ENCODE assay signal across 32 cellular contexts in the genomic region with DNA sequence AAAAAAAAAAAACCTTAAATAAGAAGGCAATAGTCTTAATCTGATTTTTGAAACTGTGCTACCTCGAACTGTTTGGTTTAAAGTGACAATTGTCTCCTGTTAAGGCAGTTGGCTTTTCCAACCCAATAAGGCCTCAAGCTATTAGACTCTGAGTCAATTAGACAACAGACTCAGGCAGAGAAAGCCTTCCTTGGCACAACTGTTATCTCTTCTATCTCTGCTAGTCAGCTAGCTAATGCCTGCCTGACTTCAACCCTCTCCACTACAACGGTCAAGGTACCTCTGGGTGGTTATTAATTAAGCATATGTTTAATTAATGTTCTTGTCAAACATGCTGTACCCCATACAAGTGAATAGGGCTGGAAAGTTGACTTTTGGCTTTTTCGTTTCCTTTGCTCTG.
"Had no signal": no experiment of that assay in that cellular context is flagged by ENCODE, and none has a peak within 500 bp of the region (broad histone marks: within the 10 kb centered on the region; RNA-seq: fewer than 3 reads in every experiment).

No MANE protein-coding gene starts in this region.

- H3K27me3 ChIP-seq: adrenal gland, brain microvascular endothelial cell, heart right ventricle, left lung, neutrophil, ovary, sigmoid colon, thyroid gland, upper lobe of left lung, vagina had no signal

- H3K9me3 Mint-ChIP-seq: activated CD4-positive, alpha-beta T cell treated with anti-CD3 and anti-CD28 coated beads, Interleukin-2, amount 10 ng/mL, durations not matched to agents 24 days and 14 days; activated naive CD4-positive, alpha-beta T cell treated with anti-CD3 and anti-CD28 coated beads for 36 hours; activated T-helper 1 cell treated with anti-CD3 and anti-CD28 coated beads, Interleukin-12 subunit alpha, Interleukin-12 subunit beta, Interleukin-2, Interleukin-4 antibody, amounts not matched to agents 30 ng/mL and 10 ng/mL and 1 ng/mL, durations not matched to agents 14 hours and 24 hours and 36 hours had no signal

- H3K36me3 ChIP-seq: adrenal gland, brain microvascular endothelial cell, heart right ventricle, left lung, lower lobe of right lung, neutrophil, ovary, sigmoid colon, thyroid gland, upper lobe of left lung, vagina had no signal

- H3K4me1 ChIP-seq: adrenal gland, heart right ventricle, left lung, lower lobe of right lung, psoas muscle, sigmoid colon, thyroid gland, upper lobe of left lung, vagina had no signal

- H3K4me1 Mint-ChIP-seq: activated CD4-positive, alpha-beta T cell treated with anti-CD3 and anti-CD28 coated beads, Interleukin-2, amount 10 ng/mL, durations not matched to agents 24 days and 14 days; activated naive CD8-positive, alpha-beta T cell treated with anti-CD3 and anti-CD28 coated beads for 36 hours; stimulated activated effector memory CD8-positive, alpha-beta T cell treated with anti-CD3 and anti-CD28 coated beads, Interleukin-12 subunit alpha, Interleukin-12 subunit beta, amount 100 ng/mL, for 72 hours had no signal

- H3K36me3 Mint-ChIP-seq: activated CD4-positive, alpha-beta memory T cell treated with anti-CD3 and anti-CD28 coated beads for 36 hours; activated naive CD8-positive, alpha-beta T cell treated with anti-CD3 and anti-CD28 coated beads for 36 hours; stimulated activated effector memory CD8-positive, alpha-beta T cell treated with anti-CD3 and anti-CD28 coated beads, Interleukin-12 subunit alpha, Interleukin-12 subunit beta, amount 100 ng/mL, for 72 hours had no signal

- H3K27ac ChIP-seq: adrenal gland, brain microvascular endothelial cell, heart right ventricle, left lung, lower lobe of right lung, neutrophil, ovary, psoas muscle, sigmoid colon, thyroid gland, upper lobe of left lung, vagina had no signal

- DNase-seq: activated CD4-positive, alpha-beta memory T cell treated with anti-CD3 and anti-CD28 coated beads for 36 hours; activated CD4-positive, alpha-beta T cell treated with anti-CD3 and anti-CD28 coated beads, Interleukin-2, amount 10 ng/mL, durations not matched to agents 24 days and 14 days; activated CD4-positive, CD25-positive, alpha-beta regulatory T cell treated with anti-CD3 and anti-CD28 coated beads, Interleukin-2, amount 50 U/mL, for 72 hours; activated CD8-positive, alpha-beta memory T cell treated with anti-CD3 and anti-CD28 coated beads, Interleukin-2, amount 50 U/mL, for 4 hours; activated effector memory CD4-positive, alpha-beta T cell treated with anti-CD3 and anti-CD28 coated beads, Interleukin-2, amount 50 U/mL, for 16 hours; activated naive CD4-positive, alpha-beta T cell treated with anti-CD3 and anti-CD28 coated beads for 36 hours; activated naive CD8-positive, alpha-beta T cell treated with anti-CD3 and anti-CD28 coated beads for 36 hours; activated T-cell treated with anti-CD3 and anti-CD28 coated beads, Interleukin-2, amount 50 U/mL, for 1 hour; adrenal gland; brain microvascular endothelial cell; caudate nucleus; cortex of kidney; effector memory CD8-positive, alpha-beta T cell; heart right ventricle; kidney glomerular epithelial cell; left lung; lower lobe of right lung; mesendoderm; ovary; psoas muscle; sigmoid colon; small intestine; stimulated activated CD4-positive, alpha-beta T cell treated with anti-CD3 and anti-CD28 coated beads, Interleukin-4, amount 100 ng/mL, for 24 hours; substantia nigra; thyroid gland; upper lobe of left lung had no signal

- H3K4me3 Mint-ChIP-seq: activated CD4-positive, alpha-beta memory T cell treated with anti-CD3 and anti-CD28 coated beads for 36 hours; activated CD4-positive, alpha-beta T cell treated with anti-CD3 and anti-CD28 coated beads, Interleukin-2, amount 10 ng/mL, durations not matched to agents 24 days and 14 days; activated naive CD4-positive, alpha-beta T cell treated with anti-CD3 and anti-CD28 coated beads for 36 hours; activated naive CD8-positive, alpha-beta T cell treated with anti-CD3 and anti-CD28 coated beads for 36 hours; activated T-helper 1 cell treated with anti-CD3 and anti-CD28 coated beads, Interleukin-12 subunit alpha, Interleukin-12 subunit beta, Interleukin-2, Interleukin-4 antibody, amounts not matched to agents 30 ng/mL and 10 ng/mL and 1 ng/mL, durations not matched to agents 14 hours and 24 hours and 36 hours; effector memory CD8-positive, alpha-beta T cell; natural killer cell treated with Interleukin-12 subunit alpha and Interleukin-12 subunit beta and Interleukin-15 and Interleukin-18, amount 100 ng/mL, for 72 hours; stimulated activated effector memory CD8-positive, alpha-beta T cell treated with anti-CD3 and anti-CD28 coated beads, Interleukin-12 subunit alpha, Interleukin-12 subunit beta, amount 100 ng/mL, for 72 hours; stimulated activated naive CD8-positive, alpha-beta T cell treated with anti-CD3 and anti-CD28 coated beads, Interleukin-15, Interleukin-2, amounts not matched to agents 100 ng/mL and 50 ng/mL, for 24 hours had no signal

- H3K27ac Mint-ChIP-seq: activated CD4-positive, alpha-beta memory T cell treated with anti-CD3 and anti-CD28 coated beads for 36 hours; activated CD4-positive, alpha-beta T cell treated with anti-CD3 and anti-CD28 coated beads, Interleukin-2, amount 10 ng/mL, durations not matched to agents 24 days and 14 days; activated naive CD4-positive, alpha-beta T cell treated with anti-CD3 and anti-CD28 coated beads for 36 hours; activated naive CD8-positive, alpha-beta T cell treated with anti-CD3 and anti-CD28 coated beads for 36 hours; activated T-helper 1 cell treated with anti-CD3 and anti-CD28 coated beads, Interleukin-12 subunit alpha, Interleukin-12 subunit beta, Interleukin-2, Interleukin-4 antibody, amounts not matched to agents 30 ng/mL and 10 ng/mL and 1 ng/mL, durations not matched to agents 14 hours and 24 hours and 36 hours; effector memory CD8-positive, alpha-beta T cell; natural killer cell treated with Interleukin-12 subunit alpha and Interleukin-12 subunit beta and Interleukin-15 and Interleukin-18, amount 100 ng/mL, for 72 hours; stimulated activated effector memory CD8-positive, alpha-beta T cell treated with anti-CD3 and anti-CD28 coated beads, Interleukin-12 subunit alpha, Interleukin-12 subunit beta, amount 100 ng/mL, for 72 hours; stimulated activated naive CD8-positive, alpha-beta T cell treated with anti-CD3 and anti-CD28 coated beads, Interleukin-15, Interleukin-2, amounts not matched to agents 100 ng/mL and 50 ng/mL, for 24 hours had no signal

- ATAC-seq: effector memory CD8-positive, alpha-beta T cell; heart right ventricle; left lung; lower lobe of right lung; natural killer cell treated with Interleukin-12 subunit alpha and Interleukin-12 subunit beta and Interleukin-15 and Interleukin-18, amount 100 ng/mL, for 72 hours; psoas muscle; stimulated activated effector memory CD8-positive, alpha-beta T cell treated with anti-CD3 and anti-CD28 coated beads, Interleukin-12 subunit alpha, Interleukin-12 subunit beta, amount 100 ng/mL, for 72 hours had no signal

- H3K9me3 ChIP-seq: adrenal gland, neutrophil, ovary, psoas muscle, thyroid gland, upper lobe of left lung, vagina had no signal

- H3K4me3 ChIP-seq: adrenal gland, heart right ventricle, left lung, lower lobe of right lung, ovary, psoas muscle, sigmoid colon, thyroid gland, upper lobe of left lung, vagina had no signal

- H3K27me3 Mint-ChIP-seq: activated CD4-positive, alpha-beta memory T cell treated with anti-CD3 and anti-CD28 coated beads for 36 hours; activated CD4-positive, alpha-beta T cell treated with anti-CD3 and anti-CD28 coated beads, Interleukin-2, amount 10 ng/mL, durations not matched to agents 24 days and 14 days; activated naive CD8-positive, alpha-beta T cell treated with anti-CD3 and anti-CD28 coated beads for 36 hours; effector memory CD8-positive, alpha-beta T cell; natural killer cell treated with Interleukin-12 subunit alpha and Interleukin-12 subunit beta and Interleukin-15 and Interleukin-18, amount 100 ng/mL, for 72 hours; stimulated activated naive CD8-positive, alpha-beta T cell treated with anti-CD3 and anti-CD28 coated beads, Interleukin-15, Interleukin-2, amounts not matched to agents 100 ng/mL and 50 ng/mL, for 24 hours had no signal
